32 cellular contexts compared by ENCODE assay signal in genomic region chr17:3553419-3554401, GRCh38.
"Had no signal": no experiment of that assay in that cellular context is flagged by ENCODE, and none has a peak within 500 bp of the region (broad histone marks: within the 10 kb centered on the region; RNA-seq: fewer than 3 reads in every experiment).

No MANE protein-coding gene starts in this region.

- H3K36me3 Mint-ChIP-seq: activated naive CD8-positive, alpha-beta T cell; immature natural killer cell; stimulated activated naive B cell treated with anti-CD40 and anti-IgM and Interleukin-4, amounts not matched to agents 10 μg/mL and 1 μg/mL and 100 μg/mL, for 72 hours had no signal

- H3K9me3 Mint-ChIP-seq: activated B cell treated with CpG ODN at 0.5 μM for 24 hours; dendritic cell treated with granulocyte-macrophage colony-stimulating factor and Interleukin-4, amounts not matched to agents 40 ng/mL and 50 ng/mL, for 4 days; immature natural killer cell; T-helper 2 cell treated with Interferon-gamma antibody and Interleukin-4, amounts not matched to agents 5 μg/mL and 100 μg/mL, for 36 hours had no signal

- H3K27me3 Mint-ChIP-seq: activated naive CD8-positive, alpha-beta T cell had no signal

- H3K27me3 ChIP-seq: ascending aorta, brain microvascular endothelial cell, foreskin keratinocyte, ovary, thyroid gland, upper lobe of left lung, vagina had no signal

- H3K9me3 ChIP-seq: ascending aorta, esophagus muscularis mucosa, heart left ventricle, lower lobe of right lung, neutrophil, ovary, sigmoid colon, stomach, thyroid gland, upper lobe of left lung, vagina had no signal

- H3K27ac Mint-ChIP-seq: activated B cell treated with CpG ODN at 0.5 μM for 24 hours; activated naive CD8-positive, alpha-beta T cell; activated T-cell treated with anti-CD3 and anti-CD28 coated beads, Interleukin-2, amount 50 U/mL, for 72 hours; dendritic cell treated with granulocyte-macrophage colony-stimulating factor and Interleukin-4, amounts not matched to agents 40 ng/mL and 50 ng/mL, for 4 days; nephron; progenitor cell of endocrine pancreas; stimulated activated naive B cell treated with anti-CD40 and anti-IgM and Interleukin-4, amounts not matched to agents 10 μg/mL and 1 μg/mL and 100 μg/mL, for 72 hours; T-helper 2 cell treated with Interferon-gamma antibody and Interleukin-4, amounts not matched to agents 5 μg/mL and 100 μg/mL, for 36 hours had no signal

- FAIRE-seq: small intestine had no signal

- DNase-seq: activated B cell treated with CpG ODN at 0.5 μM for 24 hours; activated effector memory CD4-positive, alpha-beta T cell treated with Interleukin-2 at 50 U/mL for 16 hours; activated naive CD4-positive, alpha-beta T cell treated with Interleukin-2 at 50 U/mL for 16 hours; activated T-cell treated with anti-CD3 and anti-CD28 coated beads for 4 hours; activated T-cell treated with anti-CD3 and anti-CD28 coated beads, Interleukin-2, amount 50 U/mL, for 72 hours; brain microvascular endothelial cell; central memory CD4-positive, alpha-beta T cell; foreskin keratinocyte; heart left ventricle; hypothalamus; immature natural killer cell; lower lobe of right lung; mesendoderm; ovary; sigmoid colon; small intestine; stimulated activated CD4-positive, alpha-beta T cell treated with anti-CD3 and anti-CD28 coated beads, Interleukin-1b, Interleukin-23, amount 100 ng/mL, for 48 hours; stimulated activated CD4-positive, alpha-beta T cell treated with anti-CD3 and anti-CD28 coated beads, Interleukin-4, amount 100 ng/mL, for 4 hours; stimulated activated CD8-positive, alpha-beta memory T cell treated with anti-CD3 and anti-CD28 coated beads, Interleukin-4, amount 100 ng/mL, for 48 hours; stimulated activated naive B cell treated with anti-CD40 and anti-IgM and Interleukin-4, amounts not matched to agents 10 μg/mL and 1 μg/mL and 100 μg/mL, for 72 hours; stomach; thyroid gland; upper lobe of left lung had no signal

- H3K4me1 Mint-ChIP-seq: immature natural killer cell, nephron had no signal

- H3K4me1 ChIP-seq: ascending aorta, heart left ventricle, sigmoid colon, thyroid gland, upper lobe of left lung had no signal

- H3K36me3 ChIP-seq: ascending aorta, brain microvascular endothelial cell, esophagus muscularis mucosa, heart left ventricle, lower lobe of right lung, neutrophil, ovary, sigmoid colon, stomach, thyroid gland, upper lobe of left lung, vagina had no signal

- H3K4me3 ChIP-seq: ascending aorta, esophagus muscularis mucosa, heart left ventricle, lower lobe of right lung, ovary, sigmoid colon, stomach, thyroid gland, upper lobe of left lung, vagina had no signal

- H3K4me3 Mint-ChIP-seq: activated B cell treated with CpG ODN at 0.5 μM for 24 hours; activated naive CD8-positive, alpha-beta T cell; activated T-cell treated with anti-CD3 and anti-CD28 coated beads, Interleukin-2, amount 50 U/mL, for 72 hours; dendritic cell treated with granulocyte-macrophage colony-stimulating factor and Interleukin-4, amounts not matched to agents 40 ng/mL and 50 ng/mL, for 4 days; immature natural killer cell; nephron; stimulated activated naive B cell treated with anti-CD40 and anti-IgM and Interleukin-4, amounts not matched to agents 10 μg/mL and 1 μg/mL and 100 μg/mL, for 72 hours; T-helper 2 cell treated with Interferon-gamma antibody and Interleukin-4, amounts not matched to agents 5 μg/mL and 100 μg/mL, for 36 hours had no signal

- ATAC-seq: activated T-cell treated with anti-CD3 and anti-CD28 coated beads, Interleukin-2, amount 50 U/mL, for 72 hours; foreskin keratinocyte; lower lobe of right lung; stimulated activated naive B cell treated with anti-CD40 and anti-IgM and Interleukin-4, amounts not matched to agents 10 μg/mL and 1 μg/mL and 100 μg/mL, for 72 hours had no signal

- H3K27ac ChIP-seq: ascending aorta, brain microvascular endothelial cell, esophagus muscularis mucosa, foreskin keratinocyte, heart left ventricle, lower lobe of right lung, neutrophil, ovary, sigmoid colon, stomach, thyroid gland, upper lobe of left lung, vagina had no signal
